ENCODE assay signal across 1 cellular context in genomic region chr16:28528463-28528867, GRCh38.
TF ChIP-seq lines count a peak whose summit lies in the region.

No MANE protein-coding gene starts in this region.

TF ChIP-seq in GM12878, 131 proteins besides CTCF, POLR2A, EP300 and RAD21:
- TF ChIP-seq ZNF207 (IDR thresholded peaks at IDR 0.05; ENCODE audit: borderline replicate concordance) (no peak), MEF2B (IDR thresholded peaks at IDR 0.05; ENCODE audit: partially characterized antibody, poor library complexity, severe bottlenecking) (peak; percentile 46)
